ENCODE assay signal across 8 cellular contexts in the genomic region with DNA sequence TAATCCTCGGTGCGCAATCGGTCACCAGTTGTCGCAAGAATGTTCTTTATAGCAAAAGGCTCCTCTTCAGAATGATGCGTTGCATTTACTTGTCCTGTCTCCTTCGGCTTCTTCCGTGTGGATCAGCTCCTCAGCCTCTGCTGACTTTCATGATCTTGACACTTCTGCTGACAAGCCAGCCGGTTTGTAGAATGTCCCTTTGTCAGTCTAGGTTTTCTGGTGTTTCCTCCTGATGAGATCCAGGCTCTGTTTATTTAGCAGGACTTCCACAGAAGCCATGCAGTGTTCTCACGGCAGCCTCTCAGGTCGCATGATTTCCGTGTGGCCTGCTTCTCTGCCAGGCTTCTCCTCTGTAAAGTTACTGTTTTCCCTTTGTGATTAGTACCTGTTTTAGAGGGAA.
A peak's percentile ranks its signal among the peaks of the same experiment; 100 is the strongest.
DNase-seq lines count a peak whose midpoint lies in the region; ATAC-seq and TF ChIP-seq lines count a peak whose summit lies in the region.

No MANE protein-coding gene starts in this region.

- DNase-seq in GM23248 (peak; percentile 52), SJCRH30 (peak; percentile 33 to 62), fibroblast of lung (ENCODE audit: low read depth in 2 of 2) (peak in 1 of 2 donors; percentile 5), skeletal muscle cell (ENCODE audit: low read depth) (no peak), germinal center (ENCODE audit: low spot score) (no peak)
- no peak for DNase-seq in activated effector memory CD4-positive, alpha-beta T cell treated with anti-CD3 and anti-CD28 coated beads, Interleukin-2, amount 50 U/mL, for 16 hours

- H3K9ac ChIP-seq in GM23248 (peak overlapping the region; percentile 94), fibroblast of lung (ENCODE audit: insufficient read depth, low read length) (no peak overlapping the region)

- no peak for TF ChIP-seq CTCF in fibroblast of lung (conservative IDR thresholded peaks at IDR 0.05 in 1 of 2, IDR thresholded peaks at IDR 0.05 in 1 of 2; ENCODE audit: low read depth in 1 of 2, low read length in 2 of 2)

- H3F3A ChIP-seq in GM23248 (ENCODE audit: insufficient read depth), result peaks cover 20% of the 10 kb centered on the region

- H3K27me3 ChIP-seq in GM23248 (replicated peaks; ENCODE audit: insufficient read depth) (no peaks in the 10 kb centered on the region), SJCRH30 (no peaks in the 10 kb centered on the region), fibroblast of lung (ENCODE audit: control insufficient read depth, insufficient read depth, low read length) (no peaks in the 10 kb centered on the region)

- H3K27ac ChIP-seq in GM23248 (peak overlapping the region; percentile 94), SJCRH30 (peak overlapping the region; percentile 74), fibroblast of lung (ENCODE audit: insufficient read depth, low read length) (no peak overlapping the region)

- 12 to 16% methylated on average over 11 of the region's 11 CpGs for WGBS in GM23248 (ENCODE audit: low coverage in 1 of 2, low lambda C conversion rate in 2 of 2, missing lambda C conversion rate in 2 of 2), 2 experiments

- H3K4me1 ChIP-seq in GM23248 (ENCODE audit: insufficient read depth) (peaks cover 6% of the 10 kb centered on the region; the same call in 1 of the 2 replicates), SJCRH30 (no peaks in the 10 kb centered on the region; the same call in 1 of the 2 replicates), fibroblast of lung (ENCODE audit: control insufficient read depth, extremely low read depth, insufficient read depth, low read length) (peaks cover 5% of the 10 kb centered on the region)

- ATAC-seq in HG03342 (IDR thresholded peaks at IDR 0.05; ENCODE audit: unreplicated experiment), result no peak
- no peak for ATAC-seq in GM18907 (IDR thresholded peaks at IDR 0.05; ENCODE audit: unreplicated experiment)

- in situ Hi-C loops in GM23248 (cut with MboI), result loop anchor here (5.0 kb wide), 1 partner anchor 120 kb away; a partner anchor contains a TSS

- peak overlapping the region; percentile 82 for H3K4me3 ChIP-seq in GM23248
- H3K4me3 ChIP-seq in SJCRH30, result peak overlapping the region; percentile 59
- H3K4me3 ChIP-seq in fibroblast of lung (replicated peaks in 1 of 4; ENCODE audit: control extremely low read depth in 1 of 4, insufficient read depth in 1 of 4, low read depth in 3 of 4, low read length in 4 of 4), result peak overlapping the region in 3 of 4 experiments; percentile 69 to 73 (median 72)
- peak overlapping the region; percentile 61 for H3K4me3 ChIP-seq in skeletal muscle cell (ENCODE audit: low read depth, low read length)

- no peaks in the 10 kb centered on the region for H4K20me1 ChIP-seq in GM23248 (ENCODE audit: insufficient read depth)
- H4K20me1 ChIP-seq in fibroblast of lung (ENCODE audit: control insufficient read depth, extremely low read depth, insufficient read depth, low read length), result no peaks in the 10 kb centered on the region

- peak overlapping the region; percentile 92 for H3K4me2 ChIP-seq in GM23248 (ENCODE audit: unreplicated experiment)
- H3K4me2 ChIP-seq in fibroblast of lung (ENCODE audit: extremely low read depth, insufficient read depth, low read length), result peak overlapping the region; percentile 69

- H3K36me3 ChIP-seq in GM23248 (ENCODE audit: low read depth) (no peaks in the 10 kb centered on the region), SJCRH30 (no peaks in the 10 kb centered on the region), fibroblast of lung (ENCODE audit: control insufficient read depth, insufficient read depth, low read length) (no peaks in the 10 kb centered on the region)

- no peaks in the 10 kb centered on the region for H3K9me2 ChIP-seq in GM23248 (ENCODE audit: insufficient read depth)

- H3K79me2 ChIP-seq in GM23248 (ENCODE audit: insufficient read depth) (no peaks in the 10 kb centered on the region), fibroblast of lung (ENCODE audit: control insufficient read depth, insufficient read depth, low read length) (no peaks in the 10 kb centered on the region)

- H2AFZ ChIP-seq in GM23248 (peak overlapping the region; percentile 97), fibroblast of lung (ENCODE audit: low read length) (peak overlapping the region; percentile 41)

- H3K9me3 ChIP-seq in GM23248 (ENCODE audit: low read depth), result no peaks in the 10 kb centered on the region
- 0 out of 2 replicates have a peak, but pooled peaks cover 3% of the 10 kb centered on the region for H3K9me3 ChIP-seq in SJCRH30 (replicated peaks)
- H3K9me3 ChIP-seq in fibroblast of lung (ENCODE audit: control insufficient read depth, insufficient read depth, low read depth, low read length), result no peaks in the 10 kb centered on the region

Comparison
In these comparisons a context has a peak if more than half of its experiments do, and no peak if none do; other contexts are left out.
1. DNase-seq: peak in GM23248 (single experiment) and SJCRH30 (2 of 2); none in skeletal muscle cell (single experiment), germinal center (single experiment) and activated effector memory CD4-positive, alpha-beta T cell treated with anti-CD3 and anti-CD28 coated beads, Interleukin-2, amount 50 U/mL, for 16 hours (single experiment).
2. Peak in every context shown above with its lines, with median percentiles within 50 percentile points of each other: H3K4me3 ChIP-seq.